Comparison of ENCODE assay signal across 1 cellular context in genomic region chr5:177163500-177163899, GRCh38.
TF ChIP-seq lines count a peak whose summit lies in the region.

No MANE protein-coding gene starts in this region.

TF ChIP-seq in GM23338, 12 proteins besides CTCF, POLR2A, EP300 and RAD21 (continued from another document):
- no peak for TF ChIP-seq REST (IDR thresholded peaks at IDR 0.05; ENCODE audit: unreplicated experiment)
- no peak for TF ChIP-seq POLR2AphosphoS5 (IDR thresholded peaks at IDR 0.05; ENCODE audit: low read depth)
- no peak for TF ChIP-seq EZH2 (IDR thresholded peaks at IDR 0.05; ENCODE audit: low read depth, unreplicated experiment)
- TF ChIP-seq CREB1 (CRISPR knock-in tag; IDR thresholded peaks at IDR 0.05; ENCODE audit: low read depth): no peak
- TF ChIP-seq ZNF462 (CRISPR knock-in tag; IDR thresholded peaks at IDR 0.05): no peak
- TF ChIP-seq NANOG (IDR thresholded peaks at IDR 0.05; ENCODE audit: borderline replicate concordance): no peak
- TF ChIP-seq ZNF114 (CRISPR knock-in tag; IDR thresholded peaks at IDR 0.05): no peak
- no peak for TF ChIP-seq ZNF331 (CRISPR knock-in tag; IDR thresholded peaks at IDR 0.05; ENCODE audit: low read depth)
- TF ChIP-seq STAT1 (IDR thresholded peaks at IDR 0.05; ENCODE audit: unreplicated experiment): no peak
- TF ChIP-seq EZH2phosphoT487 (IDR thresholded peaks at IDR 0.05; ENCODE audit: unreplicated experiment): no peak
